Comparison of ENCODE assay signal across 20 cellular contexts in the genomic region with DNA sequence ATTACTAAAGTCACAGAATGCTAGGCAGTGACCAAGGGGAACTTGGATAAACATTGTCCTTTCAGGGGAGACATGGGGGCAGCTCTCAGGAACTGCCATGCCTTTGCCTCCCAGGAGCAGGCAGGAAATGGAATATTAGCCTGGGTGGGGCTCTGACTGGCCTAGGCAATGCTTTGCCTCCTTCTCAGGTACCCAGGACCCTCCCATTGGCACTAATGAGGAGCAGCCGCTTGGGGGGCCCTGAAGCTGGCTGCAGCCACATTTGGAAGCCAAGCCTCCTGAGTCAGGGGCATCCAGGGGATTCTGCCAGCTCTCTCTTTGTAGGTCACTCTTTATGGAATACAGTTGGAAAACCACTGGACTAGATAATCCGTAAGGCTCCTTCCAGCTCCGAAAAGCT. TPM values are rescaled to one million over a fixed set of nuclear protein-coding genes. Genes with fewer than 3 reads are reported as not detected.
"Had no signal": no experiment of that assay in that cellular context is flagged by ENCODE, and none has a peak within 500 bp of the region (broad histone marks: within the 10 kb centered on the region; RNA-seq: fewer than 3 reads in every experiment).

No MANE protein-coding gene starts in this region.

- H3K36me3 Mint-ChIP-seq: activated CD8-positive, alpha-beta memory T cell treated with anti-CD3 and anti-CD28 coated beads, Interleukin-2, amount 10 ng/mL, durations not matched to agents 7 days and 5 days; activated naive CD4-positive, alpha-beta T cell treated with anti-CD3 and anti-CD28 coated beads, Interleukin-2, amount 50 U/mL, for 24 hours; naive thymus-derived CD4-positive, alpha-beta T cell had no signal

- DNase-seq: activated gamma-delta T cell, foreskin melanocyte, kidney had no signal

- H3K27me3 ChIP-seq: brain microvascular endothelial cell, thyroid gland had no signal

- H3K4me1 Mint-ChIP-seq: activated CD8-positive, alpha-beta memory T cell treated with anti-CD3 and anti-CD28 coated beads, Interleukin-2, amount 10 ng/mL, durations not matched to agents 7 days and 5 days; activated naive CD4-positive, alpha-beta T cell treated with anti-CD3 and anti-CD28 coated beads, Interleukin-2, amount 50 U/mL, for 24 hours had no signal

- H3K27me3 Mint-ChIP-seq: activated CD4-positive, alpha-beta T cell treated with anti-CD3 and anti-CD28 coated beads, Interleukin-2, amount 10 ng/mL, durations not matched to agents 7 days and 5 days; activated CD8-positive, alpha-beta memory T cell treated with anti-CD3 and anti-CD28 coated beads, Interleukin-2, amount 10 ng/mL, durations not matched to agents 7 days and 5 days; activated CD8-positive, alpha-beta T cell treated with anti-CD3 and anti-CD28 coated beads for 36 hours; activated naive CD4-positive, alpha-beta T cell treated with anti-CD3 and anti-CD28 coated beads, Interleukin-2, amount 50 U/mL, for 24 hours; naive thymus-derived CD4-positive, alpha-beta T cell; stimulated activated naive CD8-positive, alpha-beta T cell treated with anti-CD3 and anti-CD28 coated beads, Interleukin-15, Interleukin-2, amounts not matched to agents 100 ng/mL and 50 ng/mL, for 24 hours had no signal

- H3K9me3 Mint-ChIP-seq: activated CD4-positive, alpha-beta T cell treated with anti-CD3 and anti-CD28 coated beads, Interleukin-2, amount 10 ng/mL, durations not matched to agents 7 days and 5 days; activated CD8-positive, alpha-beta T cell treated with anti-CD3 and anti-CD28 coated beads for 36 hours; activated naive CD4-positive, alpha-beta T cell treated with anti-CD3 and anti-CD28 coated beads, Interleukin-2, amount 50 U/mL, for 24 hours; naive thymus-derived CD4-positive, alpha-beta T cell; neural crest cell; stimulated activated naive CD8-positive, alpha-beta T cell treated with anti-CD3 and anti-CD28 coated beads, Interleukin-15, Interleukin-2, amounts not matched to agents 100 ng/mL and 50 ng/mL, for 24 hours had no signal

- H3K4me3 ChIP-seq: lung, thyroid gland had no signal

- H3K36me3 ChIP-seq: brain microvascular endothelial cell, thyroid gland had no signal

- H3K27ac ChIP-seq: brain microvascular endothelial cell, thyroid gland had no signal

- H3K9me3 ChIP-seq: thyroid gland had no signal

- FAIRE-seq: colon, kidney had no signal

- H3K4me3 Mint-ChIP-seq: activated CD4-positive, alpha-beta T cell treated with anti-CD3 and anti-CD28 coated beads, Interleukin-2, amount 10 ng/mL, durations not matched to agents 7 days and 5 days; activated CD8-positive, alpha-beta memory T cell treated with anti-CD3 and anti-CD28 coated beads, Interleukin-2, amount 10 ng/mL, durations not matched to agents 7 days and 5 days; activated CD8-positive, alpha-beta T cell treated with anti-CD3 and anti-CD28 coated beads for 36 hours; activated naive CD4-positive, alpha-beta T cell treated with anti-CD3 and anti-CD28 coated beads, Interleukin-2, amount 50 U/mL, for 24 hours; naive thymus-derived CD4-positive, alpha-beta T cell; neural crest cell; stimulated activated naive CD8-positive, alpha-beta T cell treated with anti-CD3 and anti-CD28 coated beads, Interleukin-15, Interleukin-2, amounts not matched to agents 100 ng/mL and 50 ng/mL, for 24 hours had no signal

- H3K27ac Mint-ChIP-seq: activated CD4-positive, alpha-beta T cell treated with anti-CD3 and anti-CD28 coated beads, Interleukin-2, amount 10 ng/mL, durations not matched to agents 7 days and 5 days; activated CD8-positive, alpha-beta memory T cell treated with anti-CD3 and anti-CD28 coated beads, Interleukin-2, amount 10 ng/mL, durations not matched to agents 7 days and 5 days; activated CD8-positive, alpha-beta T cell treated with anti-CD3 and anti-CD28 coated beads for 36 hours; activated naive CD4-positive, alpha-beta T cell treated with anti-CD3 and anti-CD28 coated beads, Interleukin-2, amount 50 U/mL, for 24 hours; naive thymus-derived CD4-positive, alpha-beta T cell; progenitor cell of endocrine pancreas; stimulated activated naive CD8-positive, alpha-beta T cell treated with anti-CD3 and anti-CD28 coated beads, Interleukin-15, Interleukin-2, amounts not matched to agents 100 ng/mL and 50 ng/mL, for 24 hours had no signal

RNA-seq across cellular contexts. Expression of gene CPSF4L, which starts 5.5 kb away (rescaled TPM):
- total RNA-seq: activated CD4-positive, alpha-beta T cell treated with anti-CD3 and anti-CD28 coated beads, Interleukin-2, amount 10 ng/mL, durations not matched to agents 7 days and 5 days; activated CD8-positive, alpha-beta memory T cell treated with anti-CD3 and anti-CD28 coated beads, Interleukin-2, amount 10 ng/mL, durations not matched to agents 7 days and 5 days; activated CD8-positive, alpha-beta T cell treated with anti-CD3 and anti-CD28 coated beads for 36 hours; dermis microvascular lymphatic vessel endothelial cell; endothelial cell of umbilical vein; esophagus mucosa; kidney; lung; naive thymus-derived CD4-positive, alpha-beta T cell; neural crest cell; osteoblast; progenitor cell of endocrine pancreas; thyroid gland had no signal
- polyA plus RNA-seq: aorta; endothelial cell of umbilical vein; lung; naive thymus-derived CD4-positive, alpha-beta T cell had no signal
